7 cellular contexts compared by ENCODE assay signal in genomic region chr6:73514746-73515110, GRCh38. TPM values are rescaled to one million over a fixed set of nuclear protein-coding genes. Genes with fewer than 3 reads are reported as not detected.
A peak's percentile ranks its signal among the peaks of the same experiment; 100 is the strongest.
DNase-seq lines count a peak whose midpoint lies in the region; ATAC-seq and TF ChIP-seq lines count a peak whose summit lies in the region.

No MANE protein-coding gene starts in this region.

- TF ChIP-seq CTCF in neural cell (IDR thresholded peaks at IDR 0.05; ENCODE audit: poor library complexity, severe bottlenecking), result no peak

- no peak overlapping the region for H3K4me2 ChIP-seq in neural cell (ENCODE audit: low read length)

- H3K9me2 ChIP-seq in neural cell (ENCODE audit: insufficient read depth, low read length), result no peaks in the 10 kb centered on the region

- H3K4me3 ChIP-seq in HUES48 (ENCODE audit: low read depth, low read length), result no peak overlapping the region
- H3K4me3 ChIP-seq in neural cell (ENCODE audit: low read length), result peak overlapping the region; percentile 30

- peaks cover 8% of the 10 kb centered on the region for H3K79me2 ChIP-seq in neural cell (replicated peaks; ENCODE audit: insufficient read depth, low read length)

- H3K9me3 Mint-ChIP-seq in activated naive CD4-positive, alpha-beta T cell treated with anti-CD3 and anti-CD28 coated beads, Interleukin-2, amount 50 U/mL, for 72 hours, result no peaks in the 10 kb centered on the region

- H3F3A ChIP-seq in neural cell (ENCODE audit: insufficient read depth, low read length, poor library complexity, severe bottlenecking), result no peaks in the 10 kb centered on the region

- no peaks in the 10 kb centered on the region for H3K27me3 ChIP-seq in HUES48 (ENCODE audit: control insufficient read depth, insufficient read depth, low read length)
- no peaks in the 10 kb centered on the region for H3K27me3 ChIP-seq in neural cell (ENCODE audit: insufficient read depth, low read depth, low read length)

- H3K9me3 ChIP-seq in HUES48 (ENCODE audit: control insufficient read depth, insufficient read depth, low read length) (no peaks in the 10 kb centered on the region), neural cell (ENCODE audit: low read length) (no peaks in the 10 kb centered on the region)

- H3K27ac ChIP-seq in HUES48 (ENCODE audit: low read depth, low read length) (peak overlapping the region; percentile 78), neural cell (ENCODE audit: low read length) (no peak overlapping the region)

- H3K27ac Mint-ChIP-seq in activated naive CD4-positive, alpha-beta T cell treated with anti-CD3 and anti-CD28 coated beads, Interleukin-2, amount 50 U/mL, for 72 hours, result peak overlapping the region; percentile 85 to 92

- no peaks in the 10 kb centered on the region for H3K4me1 ChIP-seq in HUES48 (ENCODE audit: control insufficient read depth, insufficient read depth, low read length)

- H4K20me1 ChIP-seq in neural cell (ENCODE audit: insufficient read depth), result peaks cover 24% of the 10 kb centered on the region

- no peak overlapping the region for H3K9ac ChIP-seq in HUES48 (ENCODE audit: low read depth, low read length)
- H3K9ac ChIP-seq in neural cell (ENCODE audit: low read length), result no peak overlapping the region

- H2AFZ ChIP-seq in neural cell (ENCODE audit: low read depth, low read length), result no peak overlapping the region

- TF ChIP-seq RAD21 in neural cell (conservative IDR thresholded peaks at IDR 0.05), result no peak

- DNase-seq in activated naive CD4-positive, alpha-beta T cell treated with anti-CD3 and anti-CD28 coated beads, Interleukin-2, amount 50 U/mL, for 72 hours (ENCODE audit: low spot score in 2 of 2), result no peak
- DNase-seq in NCI-H524 treated with DMSO at 0.1 percent for 48 hours (lab: John Stamatoyannopoulos, UW) (no peak), NCI-H1105 treated with DMSO at 0.1 percent for 48 hours (lab: John Stamatoyannopoulos, UW) (no peak), NCI-H226 (no peak)

- H3K36me3 Mint-ChIP-seq in activated naive CD4-positive, alpha-beta T cell treated with anti-CD3 and anti-CD28 coated beads, Interleukin-2, amount 50 U/mL, for 72 hours, result peaks cover 31 to 33% of the 10 kb centered on the region in 2 donors

- H3K36me3 ChIP-seq in HUES48 (ENCODE audit: control insufficient read depth, insufficient read depth, low read length) (peaks cover 48% of the 10 kb centered on the region), neural cell (ENCODE audit: insufficient read depth, low read length) (no peaks in the 10 kb centered on the region)

- no peak for TF ChIP-seq EP300 in neural cell (conservative IDR thresholded peaks at IDR 0.05; ENCODE audit: poor library complexity, severe bottlenecking)

- peak; percentile 21 for ATAC-seq in GM18502 (IDR thresholded peaks at IDR 0.05; ENCODE audit: poor library complexity, unreplicated experiment)
- ATAC-seq in activated naive CD4-positive, alpha-beta T cell treated with anti-CD3 and anti-CD28 coated beads, Interleukin-2, amount 50 U/mL, for 72 hours, result peak; percentile 3 to 8

TF ChIP-seq in neural cell, 6 proteins besides CTCF, POLR2A, EP300 and RAD21:
- no peak for TF ChIP-seq MXI1 (conservative IDR thresholded peaks at IDR 0.05; ENCODE audit: poor library complexity, severe bottlenecking)
- TF ChIP-seq EZH2 (IDR thresholded peaks at IDR 0.05; ENCODE audit: borderline replicate concordance, insufficient read depth, low read length, poor library complexity, severe bottlenecking), result no peak
- TF ChIP-seq, protein P1, sequence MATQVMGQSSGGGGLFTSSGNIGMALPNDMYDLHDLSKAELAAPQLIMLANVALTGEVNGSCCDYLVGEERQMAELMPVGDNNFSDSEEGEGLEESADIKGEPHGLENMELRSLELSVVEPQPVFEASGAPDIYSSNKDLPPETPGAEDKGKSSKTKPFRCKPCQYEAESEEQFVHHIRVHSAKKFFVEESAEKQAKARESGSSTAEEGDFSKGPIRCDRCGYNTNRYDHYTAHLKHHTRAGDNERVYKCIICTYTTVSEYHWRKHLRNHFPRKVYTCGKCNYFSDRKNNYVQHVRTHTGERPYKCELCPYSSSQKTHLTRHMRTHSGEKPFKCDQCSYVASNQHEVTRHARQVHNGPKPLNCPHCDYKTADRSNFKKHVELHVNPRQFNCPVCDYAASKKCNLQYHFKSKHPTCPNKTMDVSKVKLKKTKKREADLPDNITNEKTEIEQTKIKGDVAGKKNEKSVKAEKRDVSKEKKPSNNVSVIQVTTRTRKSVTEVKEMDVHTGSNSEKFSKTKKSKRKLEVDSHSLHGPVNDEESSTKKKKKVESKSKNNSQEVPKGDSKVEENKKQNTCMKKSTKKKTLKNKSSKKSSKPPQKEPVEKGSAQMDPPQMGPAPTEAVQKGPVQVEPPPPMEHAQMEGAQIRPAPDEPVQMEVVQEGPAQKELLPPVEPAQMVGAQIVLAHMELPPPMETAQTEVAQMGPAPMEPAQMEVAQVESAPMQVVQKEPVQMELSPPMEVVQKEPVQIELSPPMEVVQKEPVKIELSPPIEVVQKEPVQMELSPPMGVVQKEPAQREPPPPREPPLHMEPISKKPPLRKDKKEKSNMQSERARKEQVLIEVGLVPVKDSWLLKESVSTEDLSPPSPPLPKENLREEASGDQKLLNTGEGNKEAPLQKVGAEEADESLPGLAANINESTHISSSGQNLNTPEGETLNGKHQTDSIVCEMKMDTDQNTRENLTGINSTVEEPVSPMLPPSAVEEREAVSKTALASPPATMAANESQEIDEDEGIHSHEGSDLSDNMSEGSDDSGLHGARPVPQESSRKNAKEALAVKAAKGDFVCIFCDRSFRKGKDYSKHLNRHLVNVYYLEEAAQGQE (IDR thresholded peaks at IDR 0.05; ENCODE audit: borderline replicate concordance), result no peak
- no peak for TF ChIP-seq SMC3 (conservative IDR thresholded peaks at IDR 0.05; ENCODE audit: poor library complexity)
- no peak for TF ChIP-seq TAF1 (IDR thresholded peaks at IDR 0.05; ENCODE audit: low read depth)
- no peak for TF ChIP-seq POLR2AphosphoS5 (IDR thresholded peaks at IDR 0.05)
TF ChIP-seq in neural cell: peak in this region for 0.

RNA-seq across cellular contexts. Expression of gene EEF1A1, which starts 6.1 kb away (rescaled TPM):
- over 10,000 TPM; 10,985 to 16,838 TPM for total RNA-seq in activated naive CD4-positive, alpha-beta T cell treated with anti-CD3 and anti-CD28 coated beads, Interleukin-2, amount 50 U/mL, for 72 hours
- polyA plus RNA-seq in neural cell, result 9,853 and 10,705 TPM in 2 replicates
- polyA minus RNA-seq in neural cell, result 10,068 and 10,731 TPM in 2 replicates

RNA-seq across cellular contexts. Expression of gene MTO1, which starts 53.2 kb away (rescaled TPM):
- total RNA-seq in activated naive CD4-positive, alpha-beta T cell treated with anti-CD3 and anti-CD28 coated beads, Interleukin-2, amount 50 U/mL, for 72 hours, result 10 to 100 TPM; 40.9 to 66.3 TPM
- 30.6 and 34.4 TPM in 2 replicates for polyA plus RNA-seq in neural cell
- 28.5 and 37.7 TPM in 2 replicates for polyA minus RNA-seq in neural cell
